In genomic region chr2:35347561-35347960, GRCh38 we compare ENCODE assay signal across 30 cellular contexts.
"Had no signal": no experiment of that assay in that cellular context is flagged by ENCODE, and none has a peak within 500 bp of the region (broad histone marks: within the 10 kb centered on the region; RNA-seq: fewer than 3 reads in every experiment).

No MANE protein-coding gene starts in this region.

- H3K27ac ChIP-seq: adrenal gland, body of pancreas, colonic mucosa, epithelial cell of prostate, esophagus squamous epithelium, left lung, lower lobe of right lung, right atrium auricular region, stomach, suprapubic skin, tibial artery, upper lobe of right lung had no signal

- H3K4me1 ChIP-seq: adrenal gland, body of pancreas, colonic mucosa, esophagus squamous epithelium, left lung, lower lobe of right lung, right atrium auricular region, stomach, suprapubic skin, tibial artery, upper lobe of right lung had no signal

- H3K27me3 ChIP-seq: adrenal gland, body of pancreas, colonic mucosa, esophagus squamous epithelium, left lung, right atrium auricular region, stomach, suprapubic skin, tibial artery, upper lobe of right lung had no signal

- ATAC-seq: body of pancreas; left lung; lower lobe of right lung; mucosa of descending colon; natural killer cell treated with Interleukin-12 subunit alpha and Interleukin-12 subunit beta and Interleukin-15 and Interleukin-18, amount 100 ng/mL, for 72 hours; stimulated activated naive B cell treated with anti-CD40 and anti-IgM and Interleukin-4, amounts not matched to agents 10 μg/mL and 1 μg/mL and 100 μg/mL, for 72 hours; upper lobe of right lung had no signal

- H3K4me3 ChIP-seq: adrenal gland, body of pancreas, colonic mucosa, esophagus squamous epithelium, left lung, lower lobe of right lung, mucosa of descending colon, right atrium auricular region, stomach, suprapubic skin, tibial artery, upper lobe of right lung had no signal

- H3K9me3 ChIP-seq: adrenal gland, colonic mucosa, lower lobe of right lung, right atrium auricular region, upper lobe of right lung had no signal

- DNase-seq: activated CD4-positive, alpha-beta memory T cell treated with anti-CD3 and anti-CD28 coated beads for 36 hours; activated CD4-positive, alpha-beta T cell treated with anti-CD3 and anti-CD28 coated beads, Interleukin-2, amount 10 ng/mL, durations not matched to agents 24 days and 14 days; activated CD4-positive, CD25-positive, alpha-beta regulatory T cell treated with anti-CD3 and anti-CD28 coated beads, Interleukin-2, amount 50 U/mL, for 72 hours; activated CD8-positive, alpha-beta memory T cell treated with anti-CD3 and anti-CD28 coated beads, Interleukin-2, amount 50 U/mL, for 4 hours; activated effector memory CD4-positive, alpha-beta T cell treated with anti-CD3 and anti-CD28 coated beads, Interleukin-2, amount 50 U/mL, for 16 hours; activated naive CD4-positive, alpha-beta T cell treated with anti-CD3 and anti-CD28 coated beads for 36 hours; activated naive CD8-positive, alpha-beta T cell treated with anti-CD3 and anti-CD28 coated beads for 36 hours; activated T-cell treated with anti-CD3 and anti-CD28 coated beads, Interleukin-2, amount 50 U/mL, for 1 hour; adrenal gland; aorta; body of pancreas; cerebellar nuclear complex; colonic mucosa; effector CD8-positive, alpha-beta T cell; esophagus squamous epithelium; kidney glomerular epithelial cell; left lung; lower lobe of right lung; mesendoderm; mucosa of descending colon; stimulated activated CD4-positive, alpha-beta T cell treated with anti-CD3 and anti-CD28 coated beads, Interleukin-15, amount 100 ng/mL, for 24 hours; stimulated activated CD4-positive, alpha-beta T cell treated with anti-CD3 and anti-CD28 coated beads, Interleukin-2, amount 100 ng/mL, for 24 hours; stimulated activated naive B cell treated with anti-CD40 and anti-IgM and Interleukin-4, amounts not matched to agents 10 μg/mL and 1 μg/mL and 100 μg/mL, for 72 hours; stomach; tibial artery; upper lobe of right lung had no signal

- H3K36me3 ChIP-seq: adrenal gland, colonic mucosa, esophagus squamous epithelium, left lung, lower lobe of right lung, right atrium auricular region, stomach, suprapubic skin, tibial artery, upper lobe of right lung had no signal
